ENCODE assay signal across 9 cellular contexts in genomic region chr16:73054732-73055481, GRCh38. TPM values are rescaled to one million over a fixed set of nuclear protein-coding genes. Genes with fewer than 3 reads are reported as not detected.
DNase-seq lines count a peak whose midpoint lies in the region; ATAC-seq and TF ChIP-seq lines count a peak whose summit lies in the region.
"Had no signal": no experiment of that assay in that cellular context is flagged by ENCODE, and none has a peak within 500 bp of the region (broad histone marks: within the 10 kb centered on the region; RNA-seq: fewer than 3 reads in every experiment).

No MANE protein-coding gene starts in this region.

- H3K9me3 ChIP-seq in heart right ventricle, result no peaks in the 10 kb centered on the region
- no peaks in the 10 kb centered on the region for H3K9me3 ChIP-seq in aorta (ENCODE audit: control insufficient read depth, low read length)

- DNase-seq in heart right ventricle (no peak), Right ventricle myocardium inferior (ENCODE audit: missing footprints) (no peak), amniotic epithelial cell (ENCODE audit: low read depth) (peak; percentile 91), aorta (no peak), 8988T (no peak), globus pallidus (ENCODE audit: low spot score) (no peak)
- DNase-seq in activated CD8-positive, alpha-beta memory T cell treated with anti-CD3 and anti-CD28 coated beads for 24 hours, result no peak
- DNase-seq: stimulated activated CD4-positive, alpha-beta T cell treated with anti-CD3 and anti-CD28 coated beads, Interleukin-4, amount 100 ng/mL, for 24 hours had no signal

- no peaks in the 10 kb centered on the region for H3K36me3 ChIP-seq in heart right ventricle
- H3K36me3 ChIP-seq in aorta (ENCODE audit: control insufficient read depth in 1 of 2, insufficient read depth in 2 of 2, low read length in 1 of 2), result no peaks in the 10 kb centered on the region

- TF ChIP-seq CTCF in heart right ventricle (IDR thresholded peaks at IDR 0.05), result no peak

- WGBS in heart right ventricle, 2 donors, result 56 to 64% methylated on average over 7 of the region's 7 CpGs
- 3 to 5% methylated on average over 7 of the region's 7 CpGs for WGBS in aorta, 2 donors

- H3K27me3 ChIP-seq in heart right ventricle (peaks cover 0 to under 1% (median 0%) of the 10 kb centered on the region in 7 donors), layer of hippocampus (ENCODE audit: control insufficient read depth, insufficient read depth, low read length) (no peaks in the 10 kb centered on the region), aorta (ENCODE audit: control insufficient read depth in 1 of 2, insufficient read depth in 2 of 2, low read length in 1 of 2) (no peaks in the 10 kb centered on the region)

- H3K4me1 ChIP-seq in heart right ventricle (peaks cover 5 to 73% (median 47%) of the 10 kb centered on the region in 9 donors), aorta (ENCODE audit: control insufficient read depth in 1 of 2, insufficient read depth in 2 of 2, low read length in 2 of 2) (peaks cover 0 to 2% of the 10 kb centered on the region in 2 donors)

- H3K27ac ChIP-seq in heart right ventricle (peak overlapping the region; percentile 62 to 97 (median 95)), layer of hippocampus (ENCODE audit: low read depth, low read length) (peak overlapping the region; percentile 63), aorta (ENCODE audit: low read depth in 1 of 2, low read length in 2 of 2) (peak overlapping the region; percentile 78 to 100)

- intact Hi-C loops in heart right ventricle (cut with DNase I), result loop anchor here in 6 of 10 donors (5.0 to 10.0 kb wide), 8 partner anchors 68 to 390 kb away; no protein-coding TSS in a partner anchor
- intact Hi-C loops in Right ventricle myocardium inferior (cut with DNase I), result loop anchor here (5.0 kb wide), 3 partner anchors 68 to 208 kb away; no protein-coding TSS in a partner anchor
- intact Hi-C loops in aorta (cut with DNase I), result loop anchor here (5.0 kb wide), 4 partner anchors 37 to 208 kb away; no protein-coding TSS in a partner anchor

- no peak for ATAC-seq in heart right ventricle
- ATAC-seq in Right ventricle myocardium inferior, result no peak
- peak; percentile 12 for ATAC-seq in aorta (ENCODE audit: low FRiP score)

- H3K4me3 ChIP-seq in heart right ventricle (peak overlapping the region in 7 of 10 donors; percentile 19 to 88 (median 75)), aorta (ENCODE audit: low read length in 2 of 2) (peak overlapping the region in 1 of 2 donors; percentile 43)

RNA-seq across cellular contexts. Expression of gene ZFHX3, which starts 7.0 kb away (rescaled TPM):
- total RNA-seq in heart right ventricle (10 to 100 TPM in 6 of 10 donors, 1 to 10 TPM in 4; 7.9 to 15.2 (median 11.7) TPM), Right ventricle myocardium inferior (8.4 TPM), aorta (10 to 100 TPM; 67.4 to 96.9 TPM)
- polyA plus RNA-seq in heart right ventricle (1 to 10 TPM; 1.6 to 4.0 TPM), aorta (1 to 10 TPM; 4.3 to 8.0 TPM)
